10 cellular contexts compared by ENCODE assay signal in the genomic region with DNA sequence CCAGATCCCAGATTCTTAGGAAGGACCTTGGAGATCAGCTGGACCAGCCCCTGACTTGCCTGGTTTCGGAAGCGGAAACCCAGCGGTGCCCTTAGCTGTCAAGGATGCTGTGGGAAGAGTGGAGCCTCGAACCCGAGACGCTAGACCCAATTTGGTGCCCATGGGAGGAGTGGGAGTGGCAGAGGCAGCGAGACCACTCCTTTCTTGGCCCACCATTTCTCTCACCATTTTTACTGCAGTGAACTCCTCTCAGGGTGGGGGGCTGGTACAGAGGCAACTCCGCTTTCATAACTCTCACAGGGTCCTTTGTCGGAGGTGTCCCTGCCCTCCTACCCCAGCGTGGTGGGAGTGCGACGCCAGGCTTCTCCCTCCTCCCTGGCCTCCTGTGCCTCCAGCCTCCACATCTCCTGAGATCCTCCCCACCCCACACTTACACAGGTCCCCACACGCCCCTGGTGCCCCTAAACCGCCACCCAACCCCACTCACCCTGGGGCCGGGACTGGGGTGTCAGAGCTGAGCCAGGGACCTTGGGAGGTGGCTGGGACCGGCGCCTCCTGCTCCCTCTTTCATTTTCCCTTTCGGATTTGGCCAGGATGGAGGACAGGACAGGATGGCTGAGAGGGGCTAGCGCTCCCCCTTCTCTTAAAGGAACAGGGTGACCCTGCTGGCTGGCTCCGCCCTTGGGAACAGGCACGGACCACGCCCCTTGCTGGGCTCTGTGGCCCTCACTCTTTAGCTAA. TPM values are rescaled to one million over a fixed set of nuclear protein-coding genes. Genes with fewer than 3 reads are reported as not detected.
A peak's percentile ranks its signal among the peaks of the same experiment; 100 is the strongest.
DNase-seq lines count a peak whose midpoint lies in the region; ATAC-seq and TF ChIP-seq lines count a peak whose summit lies in the region.
"Had no signal": no experiment of that assay in that cellular context is flagged by ENCODE, and none has a peak within 500 bp of the region (broad histone marks: within the 10 kb centered on the region; RNA-seq: fewer than 3 reads in every experiment).

A gene with protein sequence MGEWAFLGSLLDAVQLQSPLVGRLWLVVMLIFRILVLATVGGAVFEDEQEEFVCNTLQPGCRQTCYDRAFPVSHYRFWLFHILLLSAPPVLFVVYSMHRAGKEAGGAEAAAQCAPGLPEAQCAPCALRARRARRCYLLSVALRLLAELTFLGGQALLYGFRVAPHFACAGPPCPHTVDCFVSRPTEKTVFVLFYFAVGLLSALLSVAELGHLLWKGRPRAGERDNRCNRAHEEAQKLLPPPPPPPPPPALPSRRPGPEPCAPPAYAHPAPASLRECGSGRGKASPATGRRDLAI (minus strand): TSS at position 617 of the 741 bp plus-strand sequence. CDS start 922 bp downstream, outside the sequence.

- peaks cover 43% of the 10 kb centered on the region for H3K36me3 Mint-ChIP-seq in Calu3 (ENCODE audit: insufficient read depth, unreplicated experiment)

- no peaks in the 10 kb centered on the region for H3K9me2 ChIP-seq in OCI-LY7 (ENCODE audit: insufficient read depth, low read length)

- TF ChIP-seq CTCF in Calu3 (IDR thresholded peaks at IDR 0.05; ENCODE audit: unreplicated experiment) (no peak), Peyer's patch (IDR thresholded peaks at IDR 0.05) (no peak), fibroblast of mammary gland (conservative IDR thresholded peaks at IDR 0.05; ENCODE audit: control insufficient read depth, insufficient read depth, low read depth, low read length) (no peak), OCI-LY7 (conservative IDR thresholded peaks at IDR 0.05; ENCODE audit: low read length) (no peak)

- no peak within 1 kb of the TSS for H3K23ac ChIP-seq in trophoblast cell (ENCODE audit: low read length)

- no peaks in the 10 kb centered on the region for H3K9me3 Mint-ChIP-seq in Calu3 (ENCODE audit: low read depth, unreplicated experiment)

- H3K4ac ChIP-seq in trophoblast cell (ENCODE audit: low read depth, low read length): peak within 1 kb of the TSS; percentile 8

- peak within 1 kb of the TSS in 2 of 4 donors; percentile 10 to 41 for H3K27ac ChIP-seq in Peyer's patch
- H3K27ac ChIP-seq in trophoblast cell (ENCODE audit: low read depth, low read length): no peak within 1 kb of the TSS
- no peak within 1 kb of the TSS for H3K27ac ChIP-seq in OCI-LY7 (ENCODE audit: low read depth, low read length, poor library complexity, severe bottlenecking)

- H4K8ac ChIP-seq in trophoblast cell (ENCODE audit: low read depth, low read length): peak within 1 kb of the TSS; percentile 85

- H3K27me3 Mint-ChIP-seq in Calu3 (ENCODE audit: unreplicated experiment): peaks cover 9% of the 10 kb centered on the region

- H3K4me3 ChIP-seq in Peyer's patch (peak within 1 kb of the TSS; percentile 31 to 74 (median 64)), fibroblast of mammary gland (ENCODE audit: control insufficient read depth, low read depth, low read length) (peak within 1 kb of the TSS; percentile 35), trophoblast cell (ENCODE audit: low read depth, low read length) (peak within 1 kb of the TSS; percentile 78), OCI-LY7 (ENCODE audit: low read depth, low read length, poor library complexity, severe bottlenecking) (no peak within 1 kb of the TSS)

- no peaks in the 10 kb centered on the region for H3K27me3 ChIP-seq in Peyer's patch
- H3K27me3 ChIP-seq in trophoblast cell (ENCODE audit: insufficient read depth, low read length): peaks cover 3% of the 10 kb centered on the region

- intact Hi-C loops in Calu3 (cut with micrococcal nuclease; ENCODE audit: unreplicated experiment) (no loop called here), OCI-LY7 (cut with micrococcal nuclease; ENCODE audit: unreplicated experiment) (no loop called here)

- peak within 1 kb of the TSS; percentile 22 for H3K18ac ChIP-seq in trophoblast cell (ENCODE audit: low read length)

- H3K9me3 ChIP-seq in Peyer's patch: no peaks in the 10 kb centered on the region
- H3K9me3 ChIP-seq in trophoblast cell (ENCODE audit: insufficient read depth, low read depth, low read length): peaks cover 2% of the 10 kb centered on the region
- no peaks in the 10 kb centered on the region for H3K9me3 ChIP-seq in OCI-LY7 (ENCODE audit: low read length)

- H3K4me3 Mint-ChIP-seq in Calu3 (ENCODE audit: low read depth, unreplicated experiment): peak within 1 kb of the TSS; percentile 81

- TF ChIP-seq POLR2A in Peyer's patch (IDR thresholded peaks at IDR 0.05): no peak

- H3K79me1 ChIP-seq in trophoblast cell (ENCODE audit: low read length): peaks cover 6% of the 10 kb centered on the region

- DNase-seq in Calu3: no peak
- no peak for DNase-seq in Peyer's patch
- no peak for DNase-seq in fibroblast of mammary gland (ENCODE audit: low read depth)
- DNase-seq in trophoblast cell: no peak
- no peak for DNase-seq in NCI-H774 (lab: John Stamatoyannopoulos, UW)
- DNase-seq in NCI-H2227 (lab: John Stamatoyannopoulos, UW; ENCODE audit: unreplicated experiment): no peak
- DNase-seq in OCI-LY7 (ENCODE audit: low spot score): no peak
- DNase-seq: kidney glomerular epithelial cell had no signal

- CTCF ChIA-PET in Calu3 (lab: Charles Lee): interaction anchor here (0.6 to 37.0 kb wide), 19 partner anchors 10 to 505 kb away, joined by 3 to 1520 read pairs (median 7); partner anchors contain the start of genes RARA, TOP2A and WIPF2
- CTCF ChIA-PET in OCI-LY7 (lab: Charles Lee; ENCODE audit: unreplicated experiment): no interaction called here

- H3K4me1 Mint-ChIP-seq in Calu3 (ENCODE audit: low read depth, unreplicated experiment): peaks cover 27% of the 10 kb centered on the region

- H4K91ac ChIP-seq in trophoblast cell (ENCODE audit: low read depth, low read length): peak within 1 kb of the TSS; percentile 24

- H3K36me3 ChIP-seq in Peyer's patch: no peaks in the 10 kb centered on the region
- no peaks in the 10 kb centered on the region for H3K36me3 ChIP-seq in trophoblast cell (ENCODE audit: control insufficient read depth in 1 of 2, insufficient read depth in 2 of 2, low read length in 2 of 2)
- H3K36me3 ChIP-seq in OCI-LY7 (ENCODE audit: insufficient read depth, low read length): no peaks in the 10 kb centered on the region

- BruUV-seq in Calu3 (replicated peaks; lab: Mats Ljungman, UMichigan) (no TSS peak), OCI-LY7 (replicated peaks; lab: Mats Ljungman, UMichigan) (no TSS peak)

- H2AK5ac ChIP-seq in trophoblast cell (ENCODE audit: low read length): no peak within 1 kb of the TSS

- POLR2A ChIA-PET in OCI-LY7 (lab: Charles Lee): interaction anchor here (0.6 to 1.2 kb wide), 3 partner anchors 15 to 55 kb away, joined by 3 read pairs; no protein-coding TSS in a partner anchor

- H3K79me2 ChIP-seq in trophoblast cell (ENCODE audit: control insufficient read depth, insufficient read depth, low read length, poor library complexity): peaks cover 5% of the 10 kb centered on the region
- no peaks in the 10 kb centered on the region for H3K79me2 ChIP-seq in OCI-LY7 (ENCODE audit: insufficient read depth, low read depth, low read length)

- no peak within 1 kb of the TSS for H3K9ac ChIP-seq in trophoblast cell (ENCODE audit: low read length)

- H3K14ac ChIP-seq in trophoblast cell (ENCODE audit: low read length): peak within 1 kb of the TSS; percentile 33

- no peak for ATAC-seq in HG03571 (IDR thresholded peaks at IDR 0.05; ENCODE audit: unreplicated experiment)

- H2AFZ ChIP-seq in trophoblast cell (ENCODE audit: insufficient read depth, low read length, poor library complexity) (peak within 1 kb of the TSS; percentile 54), OCI-LY7 (ENCODE audit: low read length) (no peak within 1 kb of the TSS)

- H3K4me1 ChIP-seq in Peyer's patch (peaks cover 0 to 17% (median 6%) of the 10 kb centered on the region in 4 donors), trophoblast cell (ENCODE audit: control insufficient read depth in 1 of 2, insufficient read depth in 2 of 2, low read length in 2 of 2) (peaks cover 6 to 10% of the 10 kb centered on the region in 2 experiments), OCI-LY7 (ENCODE audit: insufficient read depth, low read length, poor library complexity, severe bottlenecking) (no peaks in the 10 kb centered on the region)

- H3K4me2 ChIP-seq in trophoblast cell (ENCODE audit: low read length) (peak within 1 kb of the TSS; percentile 98), OCI-LY7 (ENCODE audit: low read length) (no peak within 1 kb of the TSS)

- H2BK5ac ChIP-seq in trophoblast cell (ENCODE audit: low read depth, low read length, poor library complexity): no peak within 1 kb of the TSS

- no peaks in the 10 kb centered on the region for H4K20me1 ChIP-seq in OCI-LY7 (ENCODE audit: insufficient read depth, low read length)

- H2BK12ac ChIP-seq in trophoblast cell (ENCODE audit: low read length): no peak within 1 kb of the TSS

- H4K12ac ChIP-seq in trophoblast cell (ENCODE audit: low read depth, low read length): peak within 1 kb of the TSS; percentile 32

- WGBS in trophoblast cell (ENCODE audit: extremely low coverage, insufficient coverage, insufficient read length): no CpG with 5 or more reads among the region's 22 CpGs

- H2BK120ac ChIP-seq in trophoblast cell (ENCODE audit: insufficient read depth, low read length, poor library complexity): no peak within 1 kb of the TSS

- H3K27ac Mint-ChIP-seq in Calu3 (ENCODE audit: unreplicated experiment): no peak within 1 kb of the TSS

RNA-seq across cellular contexts. Expression of the gene that starts here (rescaled TPM):
- 0.44 and 0.71 TPM in 2 replicates for total RNA-seq in Calu3 (2022)
- total RNA-seq in Peyer's patch: 1 to 10 TPM in 1 of 4 donors, not detected in 3; 1.6 TPM
- 1.4 and 2.0 TPM in 2 replicates for polyA plus RNA-seq in trophoblast cell (2013)
- not detected in 2 replicates for total RNA-seq in OCI-LY7 (2014; rRNA removed; shearing (Covaris generic))
- not detected in 2 replicates for total RNA-seq in OCI-LY7 (2022)
- total RNA-seq: T-helper 2 cell treated with Interferon-gamma antibody and Interleukin-4, amounts not matched to agents 100 ng/mL and 5 ng/mL, for 36 hours had no signal
